In the genomic region with DNA sequence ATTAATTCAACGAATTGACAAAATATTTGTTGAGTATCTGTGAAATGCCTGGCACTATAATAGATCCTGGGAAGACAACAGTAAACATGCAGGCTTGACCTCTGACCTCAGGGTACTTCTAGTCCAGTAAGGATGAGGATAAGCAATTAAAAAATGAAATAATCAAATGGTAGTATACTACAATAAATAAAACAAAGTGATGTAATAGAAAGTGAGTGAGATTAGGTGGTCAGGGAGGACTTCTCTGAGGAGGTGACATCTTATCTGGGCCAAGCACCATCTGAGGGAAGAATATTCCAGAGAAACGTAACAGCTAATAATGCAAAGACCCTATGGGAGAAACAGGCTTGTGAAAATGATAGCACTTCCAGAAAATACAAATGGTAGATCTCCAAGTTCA, we compare ENCODE assay signal across 3 cellular contexts.
TF ChIP-seq lines count a peak whose summit lies in the region.

No MANE protein-coding gene starts in this region.

TF ChIP-seq in HepG2, 621 proteins besides CTCF, POLR2A, EP300 and RAD21:
- peak; percentile 50 for TF ChIP-seq NR2F6 (IDR thresholded peaks at IDR 0.05)
- TF ChIP-seq NR2F6 (CRISPR knock-in tag; IDR thresholded peaks at IDR 0.05): no peak
- no peak for TF ChIP-seq SOX5 (CRISPR knock-in tag; IDR thresholded peaks at IDR 0.05; ENCODE audit: borderline replicate concordance)

TF ChIP-seq in A549, 52 proteins besides CTCF, POLR2A, EP300 and RAD21:
- peak; percentile 8 for TF ChIP-seq ZFP36 (IDR thresholded peaks at IDR 0.05; ENCODE audit: borderline replicate concordance, partially characterized antibody)
- TF ChIP-seq HOXB5 (CRISPR knock-in tag; IDR thresholded peaks at IDR 0.05): no peak

TF ChIP-seq in K562, 482 proteins besides CTCF, POLR2A, EP300 and RAD21:
- TF ChIP-seq TGIF2 (CRISPR knock-in tag; IDR thresholded peaks at IDR 0.05) (no peak), RBM25 (IDR thresholded peaks at IDR 0.05; ENCODE audit: low read depth, low read length, severe bottlenecking) (peak; percentile 61), ZFP36 (IDR thresholded peaks at IDR 0.05; ENCODE audit: low read depth, low read length, partially characterized antibody) (peak; percentile 90), NR2C1 (IDR thresholded peaks at IDR 0.05) (peak; percentile 57), NR2C1 (tag; IDR thresholded peaks at IDR 0.05) (peak; percentile 69), BCOR (IDR thresholded peaks at IDR 0.05) (peak; percentile 65; the same call in 1 of the 2 replicates)
